10 cellular contexts compared by ENCODE assay signal in genomic region chr1:14929547-14930223, GRCh38.
DNase-seq lines count a peak whose midpoint lies in the region; ATAC-seq, FAIRE-seq and TF ChIP-seq lines count a peak whose summit lies in the region.
"Had no signal": no experiment of that assay in that cellular context is flagged by ENCODE, and none has a peak within 500 bp of the region (broad histone marks: within the 10 kb centered on the region; RNA-seq: fewer than 3 reads in every experiment).

No MANE protein-coding gene starts in this region.

- H3K36me3 Mint-ChIP-seq in mesothelial cell of epicardium, result no peaks in the 10 kb centered on the region
- H3K36me3 Mint-ChIP-seq in immature natural killer cell, result no peaks in the 10 kb centered on the region
- H3K36me3 Mint-ChIP-seq: naive thymus-derived CD8-positive, alpha-beta T cell had no signal

- no peak for ATAC-seq in HG02588 (IDR thresholded peaks at IDR 0.05; ENCODE audit: unreplicated experiment)
- ATAC-seq: naive thymus-derived CD8-positive, alpha-beta T cell had no signal

- H3K27ac ChIP-seq in cingulate gyrus (ENCODE audit: low read depth, low read length), result peak overlapping the region; percentile 35
- H3K27ac ChIP-seq in MM.1S (ENCODE audit: low read length), result no peak overlapping the region

- H3K79me2 ChIP-seq in MM.1S (ENCODE audit: low read length), result 0 out of 2 replicates have a peak, but pooled peaks cover 3% of the 10 kb centered on the region

- peak; percentile 67 for DNase-seq in AG10803 (ENCODE audit: low read depth)
- DNase-seq in LoVo (ENCODE audit: low spot score), result peak; percentile 87
- peak in 1 of 2 experiments; percentile 53 for DNase-seq in mesothelial cell of epicardium (ENCODE audit: low spot score in 2 of 2, unreplicated experiment in 2 of 2)
- DNase-seq in HTR-8/SVneo (ENCODE audit: insufficient read length, low spot score), result no peak
- DNase-seq in immature natural killer cell, result no peak
- DNase-seq in MM.1S, result no peak
- DNase-seq: GF-D8; naive thymus-derived CD8-positive, alpha-beta T cell had no signal

- no peaks in the 10 kb centered on the region for H3K9me3 ChIP-seq in MM.1S (replicated peaks; ENCODE audit: insufficient read depth, low read length)

- H3K27me3 Mint-ChIP-seq in mesothelial cell of epicardium (ENCODE audit: low read depth), result peaks cover 1% of the 10 kb centered on the region
- H3K27me3 Mint-ChIP-seq in immature natural killer cell (ENCODE audit: low read depth in 3 of 3), result peaks cover 17 to 24% (median 22%) of the 10 kb centered on the region in 3 donors

- H3K9me2 ChIP-seq in MM.1S (replicated peaks; ENCODE audit: insufficient read depth, low read length), result no peaks in the 10 kb centered on the region

- no peak overlapping the region for H3K4me3 ChIP-seq in AG10803 (ENCODE audit: low read length)
- H3K4me3 ChIP-seq in MM.1S (ENCODE audit: low read length), result no peak overlapping the region

- H3K9me3 Mint-ChIP-seq in mesothelial cell of epicardium (no peaks in the 10 kb centered on the region), immature natural killer cell (peaks cover 0 to 2% (median 0%) of the 10 kb centered on the region in 6 donors)
- H3K9me3 Mint-ChIP-seq: naive thymus-derived CD8-positive, alpha-beta T cell had no signal

- H3K4me3 Mint-ChIP-seq in mesothelial cell of epicardium (no peak overlapping the region), immature natural killer cell (no peak overlapping the region)
- H3K4me3 Mint-ChIP-seq: naive thymus-derived CD8-positive, alpha-beta T cell had no signal

- H3K27ac Mint-ChIP-seq in mesothelial cell of epicardium (peak overlapping the region; percentile 77), immature natural killer cell (no peak overlapping the region)
- H3K27ac Mint-ChIP-seq: naive thymus-derived CD8-positive, alpha-beta T cell had no signal

- H3K27me3 ChIP-seq in MM.1S (replicated peaks; ENCODE audit: insufficient read depth, low read length), result no peaks in the 10 kb centered on the region; the same call in 1 of the 2 replicates

- no peak for FAIRE-seq in HTR-8/SVneo (lab: Jason Lieb, UNC)

- H4K20me1 ChIP-seq in MM.1S (ENCODE audit: insufficient read depth, low read length), result no peaks in the 10 kb centered on the region

- no peak overlapping the region for H2AFZ ChIP-seq in MM.1S (ENCODE audit: low read length)

- no peaks in the 10 kb centered on the region for H3K4me1 ChIP-seq in MM.1S (ENCODE audit: low read length)

- peaks cover 62% of the 10 kb centered on the region for H3K4me1 Mint-ChIP-seq in mesothelial cell of epicardium
- peaks cover 0 to 4% of the 10 kb centered on the region in 2 donors for H3K4me1 Mint-ChIP-seq in immature natural killer cell

- TF ChIP-seq CTCF in AG10803 (conservative IDR thresholded peaks at IDR 0.05; ENCODE audit: low read length), result no peak
- TF ChIP-seq CTCF in mesothelial cell of epicardium (IDR thresholded peaks at IDR 0.05; ENCODE audit: unreplicated experiment), result no peak
- TF ChIP-seq CTCF in MM.1S (IDR thresholded peaks at IDR 0.05; ENCODE audit: low read length), result no peak

- no peak overlapping the region for H3K9ac ChIP-seq in MM.1S (ENCODE audit: low read length)

- no peaks in the 10 kb centered on the region for H3K36me3 ChIP-seq in MM.1S (replicated peaks; ENCODE audit: insufficient read depth, low read length)

- no peaks in the 10 kb centered on the region for H3F3A ChIP-seq in MM.1S (ENCODE audit: insufficient read depth, low read length)

- H3K4me2 ChIP-seq in MM.1S (ENCODE audit: low read depth, low read length), result no peak overlapping the region

Comparison
In these comparisons a context has a peak if more than half of its experiments do, and no peak if none do; other contexts are left out.
1. DNase-seq: peak in AG10803 (single experiment) and LoVo (single experiment); none in HTR-8/SVneo (single experiment), immature natural killer cell (0 of 3) and MM.1S (single experiment).